22 cellular contexts compared by ENCODE assay signal in genomic region chr1:236618507-236618906, GRCh38.
"Had no signal": no experiment of that assay in that cellular context is flagged by ENCODE, and none has a peak within 500 bp of the region (broad histone marks: within the 10 kb centered on the region; RNA-seq: fewer than 3 reads in every experiment).

No MANE protein-coding gene starts in this region.

- H3K4me1 ChIP-seq: colonic mucosa, gastroesophageal sphincter, left ventricle myocardium inferior, pancreas, right lobe of liver, testis, tibial nerve, upper lobe of right lung, vagina had no signal

- H3K9me3 ChIP-seq: colonic mucosa, pancreas, right lobe of liver, testis, upper lobe of right lung, vagina had no signal

- H3K27ac ChIP-seq: colonic mucosa, gastroesophageal sphincter, left ventricle myocardium inferior, pancreas, right lobe of liver, skin epidermis, testis, tibial nerve, upper lobe of right lung, vagina had no signal

- H3K27me3 ChIP-seq: colonic mucosa, gastroesophageal sphincter, pancreas, right lobe of liver, testis, tibial nerve, vagina had no signal

- H3K4me3 ChIP-seq: colonic mucosa, gastroesophageal sphincter, left ventricle myocardium inferior, lung, pancreas, right lobe of liver, skin epidermis, testis, tibial nerve, upper lobe of right lung, vagina had no signal

- FAIRE-seq: pancreas had no signal

- ATAC-seq: gastroesophageal sphincter; pancreas; right lobe of liver; stimulated activated naive B cell treated with anti-CD40 and anti-IgM and Interleukin-4, amounts not matched to agents 10 μg/mL and 1 μg/mL and 100 μg/mL, for 72 hours; stimulated activated naive CD8-positive, alpha-beta T cell treated with anti-CD3 and anti-CD28 coated beads, Interleukin-15, amount 100 ng/mL, for 72 hours; upper lobe of right lung had no signal

- DNase-seq: colonic mucosa; dermis blood vessel endothelial cell; glutamatergic neuron; islet precursor cell; left ventricle myocardium inferior; mesenchymal stem cell; midbrain; naive B cell; occipital lobe; pancreas; right lobe of liver; stimulated activated CD4-positive, alpha-beta T cell treated with anti-CD3 and anti-CD28 coated beads, Interleukin-2, amount 100 ng/mL, for 24 hours; stimulated activated CD4-positive, alpha-beta T cell treated with anti-CD3 and anti-CD28 coated beads, Interleukin-4, amount 100 ng/mL, for 4 hours; stimulated activated naive B cell treated with anti-CD40 and anti-IgM and Interleukin-4, amounts not matched to agents 10 μg/mL and 1 μg/mL and 100 μg/mL, for 72 hours; stimulated activated naive CD8-positive, alpha-beta T cell treated with anti-CD3 and anti-CD28 coated beads, Interleukin-15, amount 100 ng/mL, for 72 hours; testis; upper lobe of right lung had no signal

- H3K36me3 ChIP-seq: colonic mucosa, gastroesophageal sphincter, left ventricle myocardium inferior, pancreas, right lobe of liver, tibial nerve, upper lobe of right lung, vagina had no signal
